12 cellular contexts compared by ENCODE assay signal in genomic region chr3:173911446-173911845, GRCh38.
DNase-seq lines count a peak whose midpoint lies in the region; ATAC-seq lines count a peak whose summit lies in the region.
"Had no signal": no experiment of that assay in that cellular context is flagged by ENCODE, and none has a peak within 500 bp of the region (broad histone marks: within the 10 kb centered on the region; RNA-seq: fewer than 3 reads in every experiment).

No MANE protein-coding gene starts in this region.

- no peak for ATAC-seq in left lobe of liver
- ATAC-seq: activated T-cell treated with anti-CD3 and anti-CD28 coated beads, Interleukin-2, amount 50 U/mL, for 72 hours had no signal

- DNase-seq in G401 (ENCODE audit: low spot score): peak; percentile 59
- peak; percentile 68 for DNase-seq in NCI-H2227 treated with DMSO at 0.1 percent for 48 hours (lab: John Stamatoyannopoulos, UW)
- peak; percentile 58 for DNase-seq in astrocyte of the hippocampus (ENCODE audit: low read depth, low spot score)
- DNase-seq in lung microvascular endothelial cell (ENCODE audit: low read depth in 2 of 2): peak; percentile 24 to 52
- DNase-seq in DMS114 treated with DMSO at 0.1 percent for 48 hours (lab: John Stamatoyannopoulos, UW; ENCODE audit: unreplicated experiment): no peak
- no peak for DNase-seq in posterior vena cava (ENCODE audit: low spot score)
- DNase-seq in left lobe of liver (ENCODE audit: low spot score): no peak
- no peak for DNase-seq in NCI-H1092 (lab: John Stamatoyannopoulos, UW)
- DNase-seq: activated CD4-positive, alpha-beta T cell treated with anti-CD3 and anti-CD28 coated beads, Interleukin-2, amount 50 U/mL, for 1 hour; activated T-cell treated with anti-CD3 and anti-CD28 coated beads, Interleukin-2, amount 50 U/mL, for 72 hours; NCI-H510A; stimulated activated CD4-positive, alpha-beta T cell treated with anti-CD3 and anti-CD28 coated beads, Interleukin-15, amount 100 ng/mL, for 24 hours had no signal

- in situ Hi-C loops in G401 (cut with HindIII; ENCODE audit: low sequenced_read_pairs): no loop called here

- intact Hi-C loops in posterior vena cava (cut with DNase I): no loop called here

Comparison
In these comparisons a context has a peak if more than half of its experiments do, and no peak if none do; other contexts are left out.
1. DNase-seq: peak in G401 (single experiment), NCI-H2227 treated with DMSO at 0.1 percent for 48 hours (single experiment), astrocyte of the hippocampus (single experiment) and lung microvascular endothelial cell (2 of 2); none in DMS114 treated with DMSO at 0.1 percent for 48 hours (single experiment), posterior vena cava (single experiment), left lobe of liver (single experiment) and NCI-H1092 (single experiment).